Comparison of ENCODE assay signal across 25 cellular contexts in the genomic region with DNA sequence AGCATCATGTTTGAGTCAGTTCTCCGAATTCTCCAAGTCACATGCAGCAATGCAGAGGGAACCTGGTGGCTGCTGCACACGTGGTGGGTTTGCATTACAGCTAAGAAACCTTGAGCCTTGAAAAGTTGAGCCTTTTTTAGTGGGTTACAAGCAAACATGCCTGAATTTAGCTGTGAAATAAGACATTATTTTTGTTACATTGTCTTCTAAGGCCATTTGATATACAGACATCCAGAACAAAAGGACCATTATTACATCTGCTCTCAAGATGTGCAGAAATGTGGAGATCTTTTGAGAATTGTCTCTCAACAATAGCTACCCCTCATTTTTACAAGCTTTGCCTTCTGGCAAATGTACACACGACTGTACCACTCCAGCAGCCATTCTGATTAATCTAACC.
"Had no signal": no experiment of that assay in that cellular context is flagged by ENCODE, and none has a peak within 500 bp of the region (broad histone marks: within the 10 kb centered on the region; RNA-seq: fewer than 3 reads in every experiment).

No MANE protein-coding gene starts in this region.

- H3K36me3 Mint-ChIP-seq: mesothelial cell of epicardium; naive B cell; natural killer cell; stimulated activated memory B cell treated with anti-CD40 and anti-IgM and Interleukin-4, amounts not matched to agents 10 μg/mL and 1 μg/mL and 100 μg/mL, for 72 hours had no signal

- ATAC-seq: natural killer cell; right lobe of liver; stimulated activated memory B cell treated with anti-CD40 and anti-IgM and Interleukin-4, amounts not matched to agents 10 μg/mL and 1 μg/mL and 100 μg/mL, for 72 hours; stimulated activated naive CD8-positive, alpha-beta T cell treated with anti-CD3 and anti-CD28 coated beads, Interleukin-15, amount 100 ng/mL, for 72 hours had no signal

- H3K36me3 ChIP-seq: left ventricle myocardium inferior, ovary, right atrium auricular region, right lobe of liver, thyroid gland, transverse colon, upper lobe of left lung, vagina had no signal

- H3K27me3 Mint-ChIP-seq: naive B cell; progenitor cell of endocrine pancreas; stimulated activated memory B cell treated with anti-CD40 and anti-IgM and Interleukin-4, amounts not matched to agents 10 μg/mL and 1 μg/mL and 100 μg/mL, for 72 hours; stimulated activated naive CD8-positive, alpha-beta T cell treated with anti-CD3 and anti-CD28 coated beads, Interleukin-15, amount 100 ng/mL, for 72 hours had no signal

- H3K4me1 Mint-ChIP-seq: mesothelial cell of epicardium; naive B cell; natural killer cell; nephron progenitor cell; stimulated activated memory B cell treated with anti-CD40 and anti-IgM and Interleukin-4, amounts not matched to agents 10 μg/mL and 1 μg/mL and 100 μg/mL, for 72 hours; stimulated activated naive CD8-positive, alpha-beta T cell treated with anti-CD3 and anti-CD28 coated beads, Interleukin-15, amount 100 ng/mL, for 72 hours had no signal

- H3K4me2 ChIP-seq: smooth muscle cell had no signal

- H3K27me3 ChIP-seq: ovary, right atrium auricular region, right lobe of liver, thyroid gland, transverse colon, upper lobe of left lung, vagina had no signal

- H3K4me3 Mint-ChIP-seq: mesothelial cell of epicardium; naive B cell; natural killer cell; nephron progenitor cell; stimulated activated memory B cell treated with anti-CD40 and anti-IgM and Interleukin-4, amounts not matched to agents 10 μg/mL and 1 μg/mL and 100 μg/mL, for 72 hours; stimulated activated naive CD8-positive, alpha-beta T cell treated with anti-CD3 and anti-CD28 coated beads, Interleukin-15, amount 100 ng/mL, for 72 hours had no signal

- H3K27ac ChIP-seq: left ventricle myocardium inferior, ovary, right atrium auricular region, right lobe of liver, thyroid gland, transverse colon, upper lobe of left lung, vagina had no signal

- H3K4me1 ChIP-seq: left ventricle myocardium inferior, right atrium auricular region, right lobe of liver, thyroid gland, transverse colon, upper lobe of left lung, vagina had no signal

- H3K27ac Mint-ChIP-seq: mesothelial cell of epicardium; naive B cell; natural killer cell; nephron progenitor cell; progenitor cell of endocrine pancreas; stimulated activated memory B cell treated with anti-CD40 and anti-IgM and Interleukin-4, amounts not matched to agents 10 μg/mL and 1 μg/mL and 100 μg/mL, for 72 hours; stimulated activated naive CD8-positive, alpha-beta T cell treated with anti-CD3 and anti-CD28 coated beads, Interleukin-15, amount 100 ng/mL, for 72 hours had no signal

- DNase-seq: islet precursor cell; left ventricle myocardium inferior; mesendoderm; naive B cell; natural killer cell; nephron progenitor cell; ovary; right lobe of liver; stimulated activated CD4-positive, alpha-beta T cell treated with anti-CD3 and anti-CD28 coated beads, Interleukin-1b, Interleukin-23, amount 100 ng/mL, for 48 hours; stimulated activated CD4-positive, alpha-beta T cell treated with anti-CD3 and anti-CD28 coated beads, Interleukin-2, amount 100 ng/mL, for 48 hours; stimulated activated CD4-positive, alpha-beta T cell treated with anti-CD3 and anti-CD28 coated beads, Interleukin-4, amount 100 ng/mL, for 4 hours; stimulated activated CD8-positive, alpha-beta memory T cell treated with anti-CD3 and anti-CD28 coated beads, Interleukin-4, amount 100 ng/mL, for 48 hours; stimulated activated naive CD4-positive, alpha-beta T cell treated with Interleukin-2 at 50 U/mL for 16 hours; stimulated activated naive CD8-positive, alpha-beta T cell treated with anti-CD3 and anti-CD28 coated beads, Interleukin-15, amount 100 ng/mL, for 72 hours; substantia nigra; thyroid gland; transverse colon; upper lobe of left lung had no signal

- H3K9me3 ChIP-seq: ovary, right atrium auricular region, right lobe of liver, thyroid gland, transverse colon, upper lobe of left lung, vagina had no signal

- H3K4me3 ChIP-seq: left ventricle myocardium inferior, lung, ovary, right atrium auricular region, right lobe of liver, smooth muscle cell, thyroid gland, transverse colon, upper lobe of left lung, vagina had no signal
